ENCODE assay signal across 9 cellular contexts in the genomic region with DNA sequence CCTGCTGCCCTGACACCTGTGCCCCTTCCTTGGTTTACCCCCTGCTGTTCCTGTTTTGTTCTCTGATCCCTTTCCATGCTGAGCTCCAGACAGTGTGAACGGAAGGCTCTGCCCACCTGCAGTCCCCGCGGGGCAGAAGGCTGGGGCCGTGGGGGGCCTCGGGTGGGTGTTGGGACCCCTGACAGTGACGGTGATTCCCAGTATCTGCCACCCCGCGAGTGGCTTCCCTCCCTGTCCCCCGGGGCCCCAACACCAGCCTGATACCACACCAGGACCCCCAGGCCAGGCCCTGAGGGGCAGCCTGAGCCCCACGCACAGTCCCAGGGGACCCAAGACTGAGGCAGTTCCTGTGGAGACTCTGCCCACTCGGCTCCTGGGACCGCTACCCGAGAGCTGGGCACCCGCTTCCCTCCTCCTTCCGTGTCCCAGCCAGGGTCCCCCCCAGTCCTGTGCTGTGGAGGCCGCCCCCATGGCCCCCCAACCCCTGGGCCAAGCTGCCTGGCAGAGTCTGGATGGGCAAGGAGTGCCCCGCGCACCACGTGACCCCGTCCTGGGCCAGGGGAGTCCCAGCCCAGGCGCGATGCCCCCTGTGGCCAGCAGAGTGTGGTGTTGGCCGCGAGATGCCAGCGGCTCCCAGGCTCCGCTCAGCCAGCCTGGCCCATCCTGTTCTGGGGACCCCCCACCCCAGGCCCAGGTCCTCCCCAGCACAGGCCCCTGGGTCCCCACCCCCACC. TPM values are rescaled to one million over a fixed set of nuclear protein-coding genes. Genes with fewer than 3 reads are reported as not detected.
DNase-seq lines count a peak whose midpoint lies in the region; ATAC-seq, FAIRE-seq and TF ChIP-seq lines count a peak whose summit lies in the region.
"Had no signal": no experiment of that assay in that cellular context is flagged by ENCODE, and none has a peak within 500 bp of the region (broad histone marks: within the 10 kb centered on the region; RNA-seq: fewer than 3 reads in every experiment).

No MANE protein-coding gene starts in this region.

- H3K4me1 Mint-ChIP-seq in neural crest cell, result no peaks in the 10 kb centered on the region

- no peak overlapping the region for H3K4me3 Mint-ChIP-seq in neural crest cell

- peak; percentile 95 for FAIRE-seq in urothelium cell line (lab: Jason Lieb, UNC)

- no peak for ATAC-seq in HG03460 (IDR thresholded peaks at IDR 0.05; ENCODE audit: unreplicated experiment)

- peak in 5 of 6 experiments; percentile 18 to 37 (median 37) for DNase-seq in stimulated activated naive CD4-positive, alpha-beta T cell (lab: John Stamatoyannopoulos, UW)
- DNase-seq in stimulated activated naive CD4-positive, alpha-beta T cell treated with Interleukin-2 at 50 U/mL for 16 hours (lab: John Stamatoyannopoulos, UW), result no peak
- DNase-seq in NCI-H2227 (lab: John Stamatoyannopoulos, UW; ENCODE audit: unreplicated experiment), result peak; percentile 88
- peak; percentile 5 for DNase-seq in activated CD8-positive, alpha-beta memory T cell treated with anti-CD3 and anti-CD28 coated beads, Interleukin-2, amount 50 U/mL, for 24 hours (ENCODE audit: extremely low read depth)
- peak; percentile 16 for DNase-seq in fibroblast of gingiva (ENCODE audit: low read depth)
- peak; percentile 76 for DNase-seq in neural crest cell (ENCODE audit: low read depth, low spot score)
- peak; percentile 91 for DNase-seq in urothelium cell line (ENCODE audit: low spot score)

- no peaks in the 10 kb centered on the region for H3K9me3 Mint-ChIP-seq in neural crest cell

- peaks cover 15% of the 10 kb centered on the region for H3K27me3 Mint-ChIP-seq in neural crest cell (ENCODE audit: low read depth)

- no peaks in the 10 kb centered on the region for H3K36me3 Mint-ChIP-seq in neural crest cell (ENCODE audit: low read depth)

- no peak overlapping the region for H3K27ac Mint-ChIP-seq in neural crest cell (ENCODE audit: unreplicated experiment)

- peak; percentile 91 for TF ChIP-seq CTCF in neural crest cell (conservative IDR thresholded peaks at IDR 0.05)

RNA-seq across cellular contexts. Expression of gene C1QTNF8, which starts 10.0 kb away (rescaled TPM):
- total RNA-seq in neural crest cell, result 0.19 and 0.30 TPM in 2 replicates
- total RNA-seq: glomerular endothelial cell had no signal

RNA-seq across cellular contexts. Expression of gene SSTR5, which starts 33.5 kb away (rescaled TPM):
- total RNA-seq in neural crest cell, result not detected in 2 replicates
- total RNA-seq: glomerular endothelial cell had no signal

RNA-seq across cellular contexts. Expression of gene CACNA1H, which starts 46.9 kb away (rescaled TPM):
- total RNA-seq in neural crest cell, result 10.7 and 13.2 TPM in 2 replicates
